ENCODE assay signal across 24 cellular contexts in the genomic region with DNA sequence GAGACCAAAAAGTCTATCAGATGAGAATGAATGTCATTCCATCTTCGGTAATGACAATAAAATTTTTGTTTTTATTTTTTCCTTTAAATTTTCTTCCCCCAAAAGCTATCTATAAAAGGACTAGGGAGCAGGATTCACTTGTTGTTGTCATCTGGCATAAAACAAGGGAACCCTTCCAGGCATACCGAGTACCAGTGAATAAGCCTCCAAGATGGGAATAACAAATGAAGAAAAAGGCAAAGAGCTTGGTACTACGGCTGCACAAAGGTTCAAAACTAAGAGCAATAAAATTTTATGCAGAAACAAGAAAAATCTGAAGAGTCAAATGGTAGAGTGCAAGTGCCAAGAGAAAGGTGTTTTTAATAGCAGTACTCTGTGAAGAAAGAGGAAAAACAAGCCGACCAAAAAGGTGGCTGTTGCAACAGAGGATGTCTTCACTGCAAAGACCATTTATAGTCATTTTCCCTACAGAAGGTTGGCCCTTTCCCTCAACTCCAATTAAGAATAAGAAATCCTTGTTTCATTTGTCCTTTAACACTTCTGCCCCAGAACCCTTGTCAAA. TPM values are rescaled to one million over a fixed set of nuclear protein-coding genes. Genes with fewer than 3 reads are reported as not detected.
DNase-seq lines count a peak whose midpoint lies in the region; ATAC-seq, FAIRE-seq and TF ChIP-seq lines count a peak whose summit lies in the region.
"Had no signal": no experiment of that assay in that cellular context is flagged by ENCODE, and none has a peak within 500 bp of the region (broad histone marks: within the 10 kb centered on the region; RNA-seq: fewer than 3 reads in every experiment).

No MANE protein-coding gene starts in this region.

- H3K4me3 ChIP-seq in astrocyte (ENCODE audit: insufficient read depth, low read depth, low read length) (no peak overlapping the region), fibroblast of pulmonary artery (replicated peaks; ENCODE audit: low read depth, low read length) (no peak overlapping the region), tibial artery (peak overlapping the region; percentile 1 to 25), stomach (no peak overlapping the region)
- H3K4me3 ChIP-seq: A549, BLaER1, esophagus muscularis mucosa, heart left ventricle, right atrium auricular region had no signal

- TF ChIP-seq EP300 in stomach (IDR thresholded peaks at IDR 0.05): no peak

- peaks cover 96% of the 10 kb centered on the region for H3K79me2 ChIP-seq in astrocyte (ENCODE audit: insufficient read depth, low read length)

- no peak overlapping the region for H2AFZ ChIP-seq in astrocyte (ENCODE audit: low read depth, low read length)

- H3K9ac ChIP-seq in astrocyte (ENCODE audit: low read length): no peak overlapping the region
- H3K9ac ChIP-seq: BLaER1 had no signal

- no peak overlapping the region for H3K4me3 Mint-ChIP-seq in astrocyte (ENCODE audit: unreplicated experiment)
- H3K4me3 Mint-ChIP-seq: activated CD4-positive, alpha-beta T cell treated with anti-CD3 and anti-CD28 coated beads, Interleukin-2, amount 10 ng/mL, durations not matched to agents 7 days and 5 days; central memory CD8-positive, alpha-beta T cell; T-helper 17 cell had no signal

- 63 to 89% (median 78%) methylated on average over 4 of the region's 4 CpGs for WGBS in stomach, 5 donors

- FAIRE-seq in astrocyte (lab: Jason Lieb, UNC): peak; percentile 62
- FAIRE-seq: A549 had no signal

- H3K27ac Mint-ChIP-seq in astrocyte (ENCODE audit: unreplicated experiment): no peak overlapping the region
- H3K27ac Mint-ChIP-seq: activated CD4-positive, alpha-beta T cell treated with anti-CD3 and anti-CD28 coated beads, Interleukin-2, amount 10 ng/mL, durations not matched to agents 7 days and 5 days; activated T-helper 2 cell treated with anti-CD3 and anti-CD28 coated beads, Interferon-gamma antibody, Interleukin-2, Interleukin-4, amounts not matched to agents 10 μg/mL and 5 μg/mL and 100 μg/mL, durations not matched to agents 14 hours and 24 hours and 36 hours; T-helper 17 cell had no signal

- no peaks in the 10 kb centered on the region for H3K36me3 ChIP-seq in astrocyte (ENCODE audit: insufficient read depth, low read length)
- no peaks in the 10 kb centered on the region for H3K36me3 ChIP-seq in tibial artery
- H3K36me3 ChIP-seq in stomach: no peaks in the 10 kb centered on the region
- H3K36me3 ChIP-seq: BLaER1, esophagus muscularis mucosa, heart left ventricle, right atrium auricular region had no signal

- no peaks in the 10 kb centered on the region for H3K36me3 Mint-ChIP-seq in astrocyte (ENCODE audit: low read depth, unreplicated experiment)

- no peaks in the 10 kb centered on the region for H3K9me3 ChIP-seq in astrocyte (ENCODE audit: insufficient read depth, low read depth, low read length)
- no peaks in the 10 kb centered on the region for H3K9me3 ChIP-seq in tibial artery
- no peaks in the 10 kb centered on the region for H3K9me3 ChIP-seq in stomach
- H3K9me3 ChIP-seq: A549, BLaER1, esophagus muscularis mucosa, heart left ventricle, right atrium auricular region had no signal

- H3K27me3 ChIP-seq in astrocyte (ENCODE audit: insufficient read depth, low read length) (no peaks in the 10 kb centered on the region), tibial artery (no peaks in the 10 kb centered on the region), stomach (no peaks in the 10 kb centered on the region)
- H3K27me3 ChIP-seq: BLaER1, esophagus muscularis mucosa, heart left ventricle, right atrium auricular region had no signal

- no peak for TF ChIP-seq POLR2A in stomach (IDR thresholded peaks at IDR 0.05)

- in situ Hi-C loops in GM13976 (cut with MboI; ENCODE audit: low sequenced_read_pairs, unreplicated experiment): no loop called here

- H3K27me3 Mint-ChIP-seq in astrocyte (ENCODE audit: low read depth, unreplicated experiment): no peaks in the 10 kb centered on the region
- H3K27me3 Mint-ChIP-seq: central memory CD8-positive, alpha-beta T cell; T-helper 17 cell had no signal

- H3K4me1 ChIP-seq in astrocyte (ENCODE audit: insufficient read depth, low read length) (no peaks in the 10 kb centered on the region), tibial artery (peaks cover 0 to 19% (median 9%) of the 10 kb centered on the region in 4 donors), stomach (peaks cover 0 to 31% (median 16%) of the 10 kb centered on the region in 4 donors)
- H3K4me1 ChIP-seq: BLaER1, right atrium auricular region had no signal

- peaks cover 68% of the 10 kb centered on the region for H4K20me1 ChIP-seq in astrocyte (ENCODE audit: insufficient read depth, low read length)

- TF ChIP-seq CTCF in astrocyte (IDR thresholded peaks at IDR 0.05; ENCODE audit: insufficient read depth, low read depth, low read length): no peak
- no peak for TF ChIP-seq CTCF in fibroblast of pulmonary artery (IDR thresholded peaks at IDR 0.05; ENCODE audit: low read length, missing control alignments)
- TF ChIP-seq CTCF in tibial artery (IDR thresholded peaks at IDR 0.05): no peak
- TF ChIP-seq CTCF in stomach (IDR thresholded peaks at IDR 0.05): no peak
- TF ChIP-seq CTCF in GM13976 (IDR thresholded peaks at IDR 0.05; ENCODE audit: borderline replicate concordance, control extremely low read depth, extremely low read depth, insufficient read depth, missing control alignments): no peak

- no peaks in the 10 kb centered on the region for H3K9me3 Mint-ChIP-seq in astrocyte (ENCODE audit: unreplicated experiment)
- H3K9me3 Mint-ChIP-seq: activated CD4-positive, alpha-beta T cell treated with anti-CD3 and anti-CD28 coated beads, Interleukin-2, amount 10 ng/mL, durations not matched to agents 7 days and 5 days; activated T-helper 2 cell treated with anti-CD3 and anti-CD28 coated beads, Interferon-gamma antibody, Interleukin-2, Interleukin-4, amounts not matched to agents 10 μg/mL and 5 μg/mL and 100 μg/mL, durations not matched to agents 14 hours and 24 hours and 36 hours; central memory CD8-positive, alpha-beta T cell had no signal

- intact Hi-C loops in tibial artery (cut with DNase I; ENCODE audit: low total_unique reads) (no loop called here), stomach (cut with DNase I; ENCODE audit: low total_unique reads) (no loop called here)

- H3K27ac ChIP-seq in astrocyte (ENCODE audit: low read depth, low read length) (no peak overlapping the region), tibial artery (peak overlapping the region; percentile 36 to 55), stomach (no peak overlapping the region)
- H3K27ac ChIP-seq: A549, BLaER1 had no signal

- H3K4me2 ChIP-seq in astrocyte (ENCODE audit: low read length): no peak overlapping the region
- H3K4me2 ChIP-seq: A549, BLaER1 had no signal

- peaks cover 9% of the 10 kb centered on the region for H3K4me1 Mint-ChIP-seq in astrocyte (ENCODE audit: low read depth, unreplicated experiment)

- no peak for ATAC-seq in GM21423 (IDR thresholded peaks at IDR 0.05; ENCODE audit: unreplicated experiment)
- ATAC-seq: A549, PC-3, T-helper 17 cell had no signal

- DNase-seq in SIG-M5 treated with dmso at 0.1 percent for 504 hours (lab: John Stamatoyannopoulos, UW; ENCODE audit: unreplicated experiment): peak; percentile 10
- no peak for DNase-seq in SIG-M5 (lab: John Stamatoyannopoulos, UW)
- no peak for DNase-seq in astrocyte (ENCODE audit: low read depth)
- peak; percentile 30 for DNase-seq in fibroblast of pulmonary artery (ENCODE audit: low read depth)
- DNase-seq in tibial artery: no peak
- DNase-seq in stomach: no peak
- DNase-seq in GM13976 (ENCODE audit: low spot score): no peak
- DNase-seq: activated CD4-positive, alpha-beta T cell treated with anti-CD3 and anti-CD28 coated beads, Interleukin-2, amount 10 ng/mL, durations not matched to agents 7 days and 5 days; activated CD8-positive, alpha-beta memory T cell treated with anti-CD3 and anti-CD28 coated beads, Interleukin-2, amount 50 U/mL, for 4 hours; effector CD8-positive, alpha-beta T cell; HCEC 1CT; heart left ventricle; NCI-H82; nucleus accumbens; PC-3; SHP77 treated with DMSO at 0.1 percent for 48 hours; T-helper 17 cell had no signal

RNA-seq across cellular contexts. Expression of gene PPP3CA, which starts 25.8 kb away (rescaled TPM):
- total RNA-seq in astrocyte: 101 and 103 TPM in 2 replicates
- total RNA-seq in stomach: 10 to 100 TPM; 14.7 to 62.4 (median 30.9) TPM
- 10 to 100 TPM in 2 of 3 donors, 1 to 10 TPM in 1; 8.9 to 16.0 (median 13.2) TPM for polyA plus RNA-seq in stomach

Comparison
In these comparisons a context has a peak if more than half of its experiments do, and no peak if none do; other contexts are left out.
1. DNase-seq: peak in SIG-M5 treated with dmso at 0.1 percent for 504 hours (single experiment) and fibroblast of pulmonary artery (single experiment); none in SIG-M5 (single experiment), astrocyte (single experiment), tibial artery (0 of 2), stomach (single experiment) and GM13976 (single experiment).
2. H3K27ac ChIP-seq: peak in tibial artery (2 of 2); none in astrocyte (single experiment) and stomach (0 of 5).
3. H3K4me3 ChIP-seq: peak in tibial artery (2 of 2); none in astrocyte (single experiment), fibroblast of pulmonary artery (single experiment) and stomach (0 of 4).